26 cellular contexts compared by ENCODE assay signal in the genomic region with DNA sequence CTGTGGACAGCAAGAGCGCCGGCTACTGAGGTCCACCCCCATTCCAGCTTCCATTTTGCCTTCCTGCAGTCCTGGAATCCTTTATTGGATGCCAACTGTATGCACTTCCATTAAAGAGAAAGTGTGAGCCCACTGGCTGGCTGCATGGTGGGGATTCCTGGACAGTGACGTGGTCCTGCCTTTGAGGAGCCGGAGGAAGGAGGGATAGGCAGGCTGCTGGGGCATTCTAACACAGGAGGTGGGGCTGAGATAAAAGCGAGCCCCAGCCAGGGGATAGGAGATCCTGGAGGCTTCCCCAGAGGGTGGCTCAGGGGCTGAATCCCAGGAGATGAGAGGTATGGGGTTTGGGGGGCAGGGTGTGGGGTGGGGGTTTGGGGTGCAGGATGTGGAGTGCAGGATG.
"Had no signal": no experiment of that assay in that cellular context is flagged by ENCODE, and none has a peak within 500 bp of the region (broad histone marks: within the 10 kb centered on the region; RNA-seq: fewer than 3 reads in every experiment).

No MANE protein-coding gene starts in this region.

- H3K9me3 Mint-ChIP-seq: activated naive CD8-positive, alpha-beta T cell treated with anti-CD3 and anti-CD28 coated beads, Interleukin-2, amount 50 U/mL, for 24 hours; brain had no signal

- DNase-seq: activated CD4-positive, alpha-beta T cell treated with anti-CD3 and anti-CD28 coated beads, Interleukin-2, amount 10 ng/mL, durations not matched to agents 24 days and 14 days; activated CD4-positive, alpha-beta T cell treated with anti-CD3 and anti-CD28 coated beads, Interleukin-2, amount 50 U/mL, for 4 hours; activated CD8-positive, alpha-beta T cell treated with anti-CD3 and anti-CD28 coated beads, Interleukin-2, amount 10 ng/mL, durations not matched to agents 7 days and 5 days; activated effector memory CD4-positive, alpha-beta T cell treated with Interleukin-2 at 50 U/mL for 16 hours; activated naive CD4-positive, alpha-beta T cell treated with anti-CD3 and anti-CD28 coated beads, Interleukin-2, amount 10 ng/mL, durations not matched to agents 7 days and 5 days; activated naive CD8-positive, alpha-beta T cell treated with anti-CD3 and anti-CD28 coated beads, Interleukin-2, amount 50 U/mL, for 24 hours; activated T-cell treated with anti-CD3 and anti-CD28 coated beads, Interleukin-2, amount 50 U/mL, for 4 hours; central memory CD4-positive, alpha-beta T cell; NCI-H1092 treated with DMSO at 0.1 percent for 48 hours; NCI-H1417; NCI-H187 treated with DMSO at 0.1 percent for 48 hours; NCI-H2081; NCI-H2171 treated with DMSO at 0.1 percent for 48 hours; NCI-H2227 treated with DMSO at 0.1 percent for 48 hours; NCI-H446; NCI-H524; PC-9; Right ventricle myocardium superior; SW 1271 had no signal

- H3K4me2 ChIP-seq: PC-9 had no signal

- FAIRE-seq: bronchial epithelial cell, K562, RCC 7860, TTC549 had no signal

- H3K4me3 Mint-ChIP-seq: activated CD4-positive, alpha-beta T cell treated with anti-CD3 and anti-CD28 coated beads, Interleukin-2, amount 10 ng/mL, durations not matched to agents 24 days and 14 days; activated CD8-positive, alpha-beta T cell treated with anti-CD3 and anti-CD28 coated beads, Interleukin-2, amount 10 ng/mL, durations not matched to agents 7 days and 5 days; activated naive CD4-positive, alpha-beta T cell treated with anti-CD3 and anti-CD28 coated beads, Interleukin-2, amount 10 ng/mL, durations not matched to agents 7 days and 5 days; activated naive CD8-positive, alpha-beta T cell; activated naive CD8-positive, alpha-beta T cell treated with anti-CD3 and anti-CD28 coated beads, Interleukin-2, amount 50 U/mL, for 24 hours; activated T-cell treated with anti-CD3 and anti-CD28 coated beads, Interleukin-2, amount 50 U/mL, for 4 hours; brain had no signal

- H3K4me3 ChIP-seq: K562, PC-9 had no signal

- H3K27ac ChIP-seq: PC-9, RWPE1 had no signal

- H3K36me3 Mint-ChIP-seq: activated naive CD4-positive, alpha-beta T cell treated with anti-CD3 and anti-CD28 coated beads, Interleukin-2, amount 10 ng/mL, durations not matched to agents 7 days and 5 days; activated naive CD8-positive, alpha-beta T cell; brain had no signal

- ATAC-seq: activated CD8-positive, alpha-beta T cell treated with anti-CD3 and anti-CD28 coated beads, Interleukin-2, amount 10 ng/mL, durations not matched to agents 7 days and 5 days; activated naive CD8-positive, alpha-beta T cell treated with anti-CD3 and anti-CD28 coated beads, Interleukin-2, amount 50 U/mL, for 24 hours; activated T-cell treated with anti-CD3 and anti-CD28 coated beads, Interleukin-2, amount 50 U/mL, for 4 hours; K562 had no signal

- H3K4me1 Mint-ChIP-seq: activated CD4-positive, alpha-beta T cell treated with anti-CD3 and anti-CD28 coated beads, Interleukin-2, amount 10 ng/mL, durations not matched to agents 24 days and 14 days; activated naive CD4-positive, alpha-beta T cell treated with anti-CD3 and anti-CD28 coated beads, Interleukin-2, amount 10 ng/mL, durations not matched to agents 7 days and 5 days; activated naive CD8-positive, alpha-beta T cell treated with anti-CD3 and anti-CD28 coated beads, Interleukin-2, amount 50 U/mL, for 24 hours had no signal

- H3K27ac Mint-ChIP-seq: activated CD4-positive, alpha-beta T cell treated with anti-CD3 and anti-CD28 coated beads, Interleukin-2, amount 10 ng/mL, durations not matched to agents 24 days and 14 days; activated CD8-positive, alpha-beta T cell treated with anti-CD3 and anti-CD28 coated beads, Interleukin-2, amount 10 ng/mL, durations not matched to agents 7 days and 5 days; activated naive CD4-positive, alpha-beta T cell treated with anti-CD3 and anti-CD28 coated beads, Interleukin-2, amount 10 ng/mL, durations not matched to agents 7 days and 5 days; activated naive CD8-positive, alpha-beta T cell; activated naive CD8-positive, alpha-beta T cell treated with anti-CD3 and anti-CD28 coated beads, Interleukin-2, amount 50 U/mL, for 24 hours; brain had no signal

- H3K27me3 Mint-ChIP-seq: activated CD4-positive, alpha-beta T cell treated with anti-CD3 and anti-CD28 coated beads, Interleukin-2, amount 10 ng/mL, durations not matched to agents 24 days and 14 days; activated naive CD4-positive, alpha-beta T cell treated with anti-CD3 and anti-CD28 coated beads, Interleukin-2, amount 10 ng/mL, durations not matched to agents 7 days and 5 days had no signal

- H2AFZ ChIP-seq: PC-9 had no signal
